In genomic region chr19:49710372-49710951, GRCh38 we compare ENCODE assay signal across 1 cellular context.
TF ChIP-seq lines count a peak whose summit lies in the region.

No MANE protein-coding gene starts in this region.

TF ChIP-seq in K562, 482 proteins besides CTCF, POLR2A, EP300 and RAD21 (continued from another document and continues in another):
- TF ChIP-seq ZNF592 (IDR thresholded peaks at IDR 0.05) (peak; percentile 91), ZNF445 (CRISPR knock-in tag; IDR thresholded peaks at IDR 0.05; ENCODE audit: low read depth) (no peak), E2F4 (CRISPR knock-in tag; IDR thresholded peaks at IDR 0.05; ENCODE audit: low read depth) (no peak), RBBP5 (IDR thresholded peaks at IDR 0.05; ENCODE audit: borderline replicate concordance, insufficient read depth, low read length, poor library complexity, severe bottlenecking) (no peak), ZNF395 (CRISPR knock-in tag; IDR thresholded peaks at IDR 0.05) (no peak), XRCC4 (IDR thresholded peaks at IDR 0.05; ENCODE audit: extremely low read depth, insufficient read depth, insufficient read length) (no peak), CBX1 (IDR thresholded peaks at IDR 0.05; ENCODE audit: low read depth) (no peak), NFATC3 (IDR thresholded peaks at IDR 0.05) (no peak), ZNF41 (CRISPR knock-in tag; conservative IDR thresholded peaks at IDR 0.05) (no peak), FOS (IDR thresholded peaks at IDR 0.05; ENCODE audit: extremely low read depth, insufficient read length) (no peak), MTF1 (CRISPR knock-in tag; IDR thresholded peaks at IDR 0.05; ENCODE audit: borderline replicate concordance) (no peak), RFX7 (CRISPR knock-in tag; IDR thresholded peaks at IDR 0.05) (no peak), ZNF586 (CRISPR knock-in tag; conservative IDR thresholded peaks at IDR 0.05) (no peak), TBL1XR1 (IDR thresholded peaks at IDR 0.05; ENCODE audit: low read length in 2 of 2) (no peak), FOXK1 (CRISPR knock-in tag; IDR thresholded peaks at IDR 0.05; ENCODE audit: borderline replicate concordance) (no peak), THRA (IDR thresholded peaks at IDR 0.05) (no peak), HDAC3 (IDR thresholded peaks at IDR 0.05; ENCODE audit: borderline replicate concordance, partially characterized antibody) (no peak), RCOR1 (IDR thresholded peaks at IDR 0.05; ENCODE audit: borderline replicate concordance in 1 of 2, low read depth in 2 of 2, low read length in 2 of 2) (no peak), NFIX (CRISPR knock-in tag; IDR thresholded peaks at IDR 0.05; ENCODE audit: low read depth) (no peak), FOXM1 (IDR thresholded peaks at IDR 0.05; ENCODE audit: low read depth) (no peak), FOXM1 (CRISPR knock-in tag; IDR thresholded peaks at IDR 0.05; ENCODE audit: low read depth) (no peak), CBX3 (IDR thresholded peaks at IDR 0.05; ENCODE audit: borderline replicate concordance in 1 of 2, low read length in 2 of 2) (0 out of 3 replicates have a peak, but pooled peaks of 1 of the 2 experiments have one; percentile 38), ZBTB33 (CRISPR knock-in tag; IDR thresholded peaks at IDR 0.05) (no peak), NFIC (IDR thresholded peaks at IDR 0.05) (0 out of 2 replicates have a peak, but pooled peaks have one; percentile 2), POLR2G (IDR thresholded peaks at IDR 0.05; ENCODE audit: low read depth, low read length) (no peak), TOE1 (IDR thresholded peaks at IDR 0.05; ENCODE audit: borderline replicate concordance) (no peak), TOE1 (CRISPR knock-in tag; IDR thresholded peaks at IDR 0.05; ENCODE audit: borderline replicate concordance, low read depth) (no peak), PHF20 (IDR thresholded peaks at IDR 0.05; ENCODE audit: partially characterized antibody) (no peak), ZNF551 (CRISPR knock-in tag; IDR thresholded peaks at IDR 0.05) (no peak), ZNF277 (CRISPR knock-in tag; IDR thresholded peaks at IDR 0.05; ENCODE audit: borderline replicate concordance) (no peak), NR2C1 (IDR thresholded peaks at IDR 0.05) (no peak), NR2C1 (tag; IDR thresholded peaks at IDR 0.05) (0 out of 2 replicates have a peak, but pooled peaks have one; percentile 45), FOXA3 (CRISPR knock-in tag; conservative IDR thresholded peaks at IDR 0.05 in 1 of 2, IDR thresholded peaks at IDR 0.05 in 1 of 2) (no peak), ZFX (CRISPR knock-in tag; IDR thresholded peaks at IDR 0.05) (no peak), NFE2 (IDR thresholded peaks at IDR 0.05; ENCODE audit: low read depth) (no peak), HNRNPL (IDR thresholded peaks at IDR 0.05; ENCODE audit: low read depth, low read length) (no peak), ZBTB11 (CRISPR knock-in tag; IDR thresholded peaks at IDR 0.05) (no peak), ARID4B (CRISPR knock-in tag; IDR thresholded peaks at IDR 0.05) (no peak), NCOA6 (IDR thresholded peaks at IDR 0.05) (no peak), C11orf30 (IDR thresholded peaks at IDR 0.05; ENCODE audit: low read depth) (no peak), CBX2 (IDR thresholded peaks at IDR 0.05; ENCODE audit: insufficient read depth, low read length, poor library complexity, severe bottlenecking) (no peak)
